ENCODE assay signal across 8 cellular contexts in the genomic region with DNA sequence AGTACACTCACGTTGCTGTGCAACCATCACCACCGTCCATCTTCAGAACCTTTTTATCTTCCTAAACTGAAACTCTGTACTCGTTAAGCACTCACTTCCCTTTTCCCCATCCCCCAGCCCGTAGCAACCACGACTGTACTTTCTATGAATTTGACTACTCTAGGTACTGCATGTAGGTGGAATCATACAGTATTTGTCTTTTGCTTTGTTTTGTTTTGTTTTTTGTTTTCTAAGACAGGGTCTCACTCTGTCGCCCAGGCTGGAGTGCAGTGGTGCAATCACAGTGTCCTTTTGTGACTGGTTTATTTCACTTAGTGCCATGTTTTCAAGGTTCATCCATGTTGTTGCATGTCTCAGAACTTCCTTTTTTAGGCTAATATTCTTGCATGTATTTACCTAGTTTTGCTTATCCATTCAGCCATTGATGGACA. TPM values are rescaled to one million over a fixed set of nuclear protein-coding genes. Genes with fewer than 3 reads are reported as not detected.
DNase-seq lines count a peak whose midpoint lies in the region; ATAC-seq and TF ChIP-seq lines count a peak whose summit lies in the region.

No MANE protein-coding gene starts in this region.

- peaks cover 16% of the 10 kb centered on the region for H3K4me1 Mint-ChIP-seq in activated CD4-positive, alpha-beta memory T cell treated with anti-CD3 and anti-CD28 coated beads, Interleukin-2, amount 10 ng/mL, durations not matched to agents 7 days and 5 days
- peaks cover 5% of the 10 kb centered on the region for H3K4me1 Mint-ChIP-seq in chondrocyte (ENCODE audit: low read depth)

- H3K18ac ChIP-seq in trophoblast cell (ENCODE audit: low read length): no peak overlapping the region

- H2AFZ ChIP-seq in trophoblast cell (ENCODE audit: insufficient read depth, low read length, poor library complexity): no peak overlapping the region

- ATAC-seq in GM18511 (IDR thresholded peaks at IDR 0.05; ENCODE audit: unreplicated experiment) (peak; percentile 97), GM21529 (IDR thresholded peaks at IDR 0.05; ENCODE audit: unreplicated experiment) (peak; percentile 98), HG03521 (IDR thresholded peaks at IDR 0.05; ENCODE audit: unreplicated experiment) (peak; percentile 96)

- CTCF ChIA-PET in activated CD4-positive, alpha-beta memory T cell treated with anti-CD3 and anti-CD28 coated beads, Interleukin-2, amount 10 ng/mL, durations not matched to agents 7 days and 5 days (lab: Charles Lee): no interaction called here

- H3K23ac ChIP-seq in trophoblast cell (ENCODE audit: low read length): no peak overlapping the region

- H2BK5ac ChIP-seq in trophoblast cell (ENCODE audit: low read depth, low read length, poor library complexity): no peak overlapping the region

- no peak overlapping the region for H4K91ac ChIP-seq in trophoblast cell (ENCODE audit: low read depth, low read length)

- H3K27ac Mint-ChIP-seq in activated CD4-positive, alpha-beta memory T cell treated with anti-CD3 and anti-CD28 coated beads, Interleukin-2, amount 10 ng/mL, durations not matched to agents 7 days and 5 days: peak overlapping the region; percentile 31
- no peak overlapping the region for H3K27ac Mint-ChIP-seq in chondrocyte (ENCODE audit: unreplicated experiment)

- no peaks in the 10 kb centered on the region for H3K27me3 ChIP-seq in trophoblast cell (ENCODE audit: insufficient read depth, low read length)

- H2AK5ac ChIP-seq in trophoblast cell (ENCODE audit: low read length): no peak overlapping the region

- H3K4ac ChIP-seq in trophoblast cell (ENCODE audit: low read depth, low read length): no peak overlapping the region

- peak; percentile 55 for DNase-seq in activated CD4-positive, alpha-beta memory T cell treated with anti-CD3 and anti-CD28 coated beads, Interleukin-2, amount 10 ng/mL, durations not matched to agents 7 days and 5 days
- DNase-seq in NCI-H1048 (lab: John Stamatoyannopoulos, UW): no peak
- DNase-seq in GM10266 (ENCODE audit: extremely low spot score): no peak
- DNase-seq in chondrocyte (ENCODE audit: low spot score): no peak
- DNase-seq in trophoblast cell: no peak

- no CpG with 5 or more reads among the region's 6 CpGs for WGBS in trophoblast cell (ENCODE audit: extremely low coverage, insufficient coverage, insufficient read length)

- no peaks in the 10 kb centered on the region for H3K79me2 ChIP-seq in trophoblast cell (ENCODE audit: control insufficient read depth, insufficient read depth, low read length, poor library complexity)

- no peak overlapping the region for H3K9ac ChIP-seq in trophoblast cell (ENCODE audit: low read length)

- no peaks in the 10 kb centered on the region for H3K4me1 ChIP-seq in trophoblast cell (ENCODE audit: control insufficient read depth in 1 of 2, insufficient read depth in 2 of 2, low read length in 2 of 2)

- H2BK12ac ChIP-seq in trophoblast cell (ENCODE audit: low read length): no peak overlapping the region

- no peak overlapping the region for H3K27ac ChIP-seq in trophoblast cell (ENCODE audit: low read depth, low read length)

- H3K79me1 ChIP-seq in trophoblast cell (ENCODE audit: low read length): no peaks in the 10 kb centered on the region

- H3K4me3 ChIP-seq in trophoblast cell (ENCODE audit: low read depth, low read length): no peak overlapping the region

- no peak for TF ChIP-seq CTCF in GM10266 (IDR thresholded peaks at IDR 0.05; ENCODE audit: control insufficient read depth, insufficient read depth, low read depth, missing control alignments)
- TF ChIP-seq CTCF in chondrocyte (IDR thresholded peaks at IDR 0.05): no peak

- H3K4me3 Mint-ChIP-seq in activated CD4-positive, alpha-beta memory T cell treated with anti-CD3 and anti-CD28 coated beads, Interleukin-2, amount 10 ng/mL, durations not matched to agents 7 days and 5 days: peak overlapping the region; percentile 31
- no peak overlapping the region for H3K4me3 Mint-ChIP-seq in chondrocyte (ENCODE audit: unreplicated experiment)

- no peaks in the 10 kb centered on the region for H3K9me3 ChIP-seq in trophoblast cell (ENCODE audit: insufficient read depth, low read depth, low read length)

- no peaks in the 10 kb centered on the region for H3K27me3 Mint-ChIP-seq in activated CD4-positive, alpha-beta memory T cell treated with anti-CD3 and anti-CD28 coated beads, Interleukin-2, amount 10 ng/mL, durations not matched to agents 7 days and 5 days
- no peaks in the 10 kb centered on the region for H3K27me3 Mint-ChIP-seq in chondrocyte (ENCODE audit: low read depth)

- H4K8ac ChIP-seq in trophoblast cell (ENCODE audit: low read depth, low read length): no peak overlapping the region

- H4K12ac ChIP-seq in trophoblast cell (ENCODE audit: low read depth, low read length): no peak overlapping the region

- no peak overlapping the region for H2BK120ac ChIP-seq in trophoblast cell (ENCODE audit: insufficient read depth, low read length, poor library complexity)

- no peaks in the 10 kb centered on the region for H3K9me3 Mint-ChIP-seq in activated CD4-positive, alpha-beta memory T cell treated with anti-CD3 and anti-CD28 coated beads, Interleukin-2, amount 10 ng/mL, durations not matched to agents 7 days and 5 days
- peaks cover under 1% of the 10 kb centered on the region for H3K9me3 Mint-ChIP-seq in chondrocyte (ENCODE audit: low read depth)

- no peaks in the 10 kb centered on the region for H3K36me3 ChIP-seq in trophoblast cell (ENCODE audit: control insufficient read depth in 1 of 2, insufficient read depth in 2 of 2, low read length in 2 of 2)

- POLR2A ChIA-PET in activated CD4-positive, alpha-beta memory T cell treated with anti-CD3 and anti-CD28 coated beads, Interleukin-2, amount 10 ng/mL, durations not matched to agents 7 days and 5 days (lab: Charles Lee): interaction anchor here (1.0 to 1.1 kb wide), 2 partner anchors 7 to 382 kb away, joined by 3 to 4 read pairs; a partner anchor contains a TSS

- H3K36me3 Mint-ChIP-seq in activated CD4-positive, alpha-beta memory T cell treated with anti-CD3 and anti-CD28 coated beads, Interleukin-2, amount 10 ng/mL, durations not matched to agents 7 days and 5 days (ENCODE audit: low read depth): peaks cover 5% of the 10 kb centered on the region
- H3K36me3 Mint-ChIP-seq in chondrocyte (ENCODE audit: low read depth): no peaks in the 10 kb centered on the region

- H3K14ac ChIP-seq in trophoblast cell (ENCODE audit: low read length): no peak overlapping the region

- H3K4me2 ChIP-seq in trophoblast cell (ENCODE audit: low read length): no peak overlapping the region

RNA-seq across cellular contexts. Expression of a gene that starts 7.0 kb away (rescaled TPM):
- 100 to 1,000 TPM; 279 to 288 TPM for total RNA-seq in activated CD4-positive, alpha-beta memory T cell treated with anti-CD3 and anti-CD28 coated beads, Interleukin-2, amount 10 ng/mL, durations not matched to agents 7 days and 5 days
- 24.7 to 49.5 TPM (median 25.1 TPM) in 3 replicates for total RNA-seq in chondrocyte
- polyA plus RNA-seq in trophoblast cell (2013): 79.9 and 81.7 TPM in 2 replicates

RNA-seq across cellular contexts. Expression of a gene that starts 53.7 kb away (rescaled TPM):
- total RNA-seq in activated CD4-positive, alpha-beta memory T cell treated with anti-CD3 and anti-CD28 coated beads, Interleukin-2, amount 10 ng/mL, durations not matched to agents 7 days and 5 days: not detected
- not detected in 3 replicates for total RNA-seq in chondrocyte
- polyA plus RNA-seq in trophoblast cell (2013): 0.39 and 0.49 TPM in 2 replicates
